30 cellular contexts compared by ENCODE assay signal in genomic region chr5:103264529-103264928, GRCh38.
"Had no signal": no experiment of that assay in that cellular context is flagged by ENCODE, and none has a peak within 500 bp of the region (broad histone marks: within the 10 kb centered on the region; RNA-seq: fewer than 3 reads in every experiment).

No MANE protein-coding gene starts in this region.

- H3K27ac Mint-ChIP-seq: activated CD8-positive, alpha-beta T cell treated with anti-CD3 and anti-CD28 coated beads, Interleukin-2, amount 10 ng/mL, durations not matched to agents 7 days and 5 days; activated naive CD8-positive, alpha-beta T cell treated with anti-CD3 and anti-CD28 coated beads, Interleukin-2, amount 10 ng/mL, durations not matched to agents 7 days and 5 days; IgD-negative memory B cell; T-helper 17 cell had no signal

- H3K9me3 ChIP-seq: ascending aorta, body of pancreas, MG63, SJCRH30 had no signal

- ATAC-seq: activated CD4-positive, CD25-positive, alpha-beta regulatory T cell treated with anti-CD3 and anti-CD28 coated beads, Interleukin-2, amount 50 U/mL, for 24 hours; activated CD8-positive, alpha-beta T cell treated with anti-CD3 and anti-CD28 coated beads, Interleukin-2, amount 10 ng/mL, durations not matched to agents 7 days and 5 days; body of pancreas; Panc1; T-helper 17 cell had no signal

- H3K27me3 ChIP-seq: ascending aorta, body of pancreas, MG63, SJCRH30 had no signal

- H3K4me3 Mint-ChIP-seq: activated CD8-positive, alpha-beta T cell treated with anti-CD3 and anti-CD28 coated beads, Interleukin-2, amount 10 ng/mL, durations not matched to agents 7 days and 5 days; activated naive CD8-positive, alpha-beta T cell treated with anti-CD3 and anti-CD28 coated beads, Interleukin-2, amount 10 ng/mL, durations not matched to agents 7 days and 5 days; T-helper 17 cell had no signal

- H3K27ac ChIP-seq: ascending aorta, KMS-11, RWPE1, SJCRH30, WERI-Rb-1 had no signal

- H3K4me1 ChIP-seq: SJCRH30 had no signal

- H3K9ac ChIP-seq: KMS-11 had no signal

- H3K9me3 Mint-ChIP-seq: activated naive CD8-positive, alpha-beta T cell treated with anti-CD3 and anti-CD28 coated beads, Interleukin-2, amount 10 ng/mL, durations not matched to agents 7 days and 5 days; IgD-negative memory B cell had no signal

- H3K4me3 ChIP-seq: ascending aorta, body of pancreas, MG63, SJCRH30 had no signal

- DNase-seq: activated CD4-positive, alpha-beta T cell treated with anti-CD3 and anti-CD28 coated beads for 4 hours; activated CD8-positive, alpha-beta memory T cell treated with anti-CD3 and anti-CD28 coated beads, Interleukin-2, amount 50 U/mL, for 48 hours; activated CD8-positive, alpha-beta T cell treated with anti-CD3 and anti-CD28 coated beads, Interleukin-2, amount 10 ng/mL, durations not matched to agents 7 days and 5 days; activated naive CD4-positive, alpha-beta T cell treated with anti-CD3 and anti-CD28 coated beads, Interleukin-2, amount 50 U/mL, for 16 hours; activated naive CD8-positive, alpha-beta T cell treated with anti-CD3 and anti-CD28 coated beads, Interleukin-2, amount 10 ng/mL, durations not matched to agents 7 days and 5 days; activated T-cell treated with anti-CD3 and anti-CD28 coated beads, Interleukin-2, amount 50 U/mL, for 1 hour; body of pancreas; central memory CD4-positive, alpha-beta T cell; MG63; MV-4-11; NCI-H1092 treated with DMSO at 0.1 percent for 48 hours; NCI-H1417 treated with DMSO at 0.1 percent for 48 hours; NCI-H1694; NCI-H2029; NCI-H2107; NCI-H2171 treated with DMSO at 0.1 percent for 48 hours; NCI-H226; NCI-H526; NCI-H774; Right ventricle myocardium superior; SJCRH30; T-helper 17 cell; T-helper 9 cell; WERI-Rb-1 had no signal

- H3K4me2 ChIP-seq: KMS-11 had no signal

- H3K36me3 ChIP-seq: ascending aorta, WERI-Rb-1 had no signal

- H3K27me3 Mint-ChIP-seq: T-helper 17 cell had no signal
